Comparison of ENCODE assay signal across 8 cellular contexts in genomic region chr4:7043521-7044414, GRCh38. TPM values are rescaled to one million over a fixed set of nuclear protein-coding genes. Genes with fewer than 3 reads are reported as not detected.
A peak's percentile ranks its signal among the peaks of the same experiment; 100 is the strongest.
DNase-seq lines count a peak whose midpoint lies in the region; ATAC-seq and TF ChIP-seq lines count a peak whose summit lies in the region.

No MANE protein-coding gene starts in this region.

- peak overlapping the region; percentile 87 to 96 for H3K27ac Mint-ChIP-seq in activated naive CD4-positive, alpha-beta T cell treated with anti-CD3 and anti-CD28 coated beads, Interleukin-2, amount 50 U/mL, for 72 hours

- no peak for ATAC-seq in Right ventricle myocardium inferior
- peak; percentile 16 for ATAC-seq in HG03064 (IDR thresholded peaks at IDR 0.05; ENCODE audit: low read depth, unreplicated experiment)
- ATAC-seq in activated naive CD4-positive, alpha-beta T cell treated with anti-CD3 and anti-CD28 coated beads, Interleukin-2, amount 50 U/mL, for 72 hours, result peak; percentile 58 to 60
- ATAC-seq in left ventricle myocardium superior, result peak; percentile 10
- ATAC-seq in gastrocnemius medialis, result peak; percentile 18 to 19

- intact Hi-C loops in Right ventricle myocardium inferior (cut with DNase I), result loop anchor here (1.0 to 10.0 kb wide), 4 partner anchors 25 to 263 kb away; partner anchors contain the start of gene GRPEL1
- intact Hi-C loops in cardiac septum (cut with DNase I), result loop anchor here (1.0 to 10.0 kb wide), 3 partner anchors 25 to 329 kb away; partner anchors contain the start of genes BLOC1S4 and GRPEL1
- intact Hi-C loops in left ventricle myocardium superior (cut with micrococcal nuclease), result loop anchor here (10.0 kb wide), 1 partner anchor 59 kb away; no protein-coding TSS in a partner anchor
- intact Hi-C loops in gastrocnemius medialis (cut with DNase I; ENCODE audit: low total_unique reads), result loop anchor here (1.0 to 2.0 kb wide), 6 partner anchors 25 to 261 kb away; partner anchors contain the start of genes GRPEL1, KIAA0232 and TBC1D14

- H3K4me3 ChIP-seq in SK-N-MC (peak overlapping the region; percentile 80), gastrocnemius medialis (peak overlapping the region; percentile 80 to 100 (median 98))

- H3K27me3 ChIP-seq in gastrocnemius medialis, result no peaks in the 10 kb centered on the region

- peak overlapping the region; percentile 79 for H3K9ac ChIP-seq in SK-N-MC (ENCODE audit: insufficient read length)

- H3K36me3 Mint-ChIP-seq in activated naive CD4-positive, alpha-beta T cell treated with anti-CD3 and anti-CD28 coated beads, Interleukin-2, amount 50 U/mL, for 72 hours, result no peaks in the 10 kb centered on the region

- no peak for TF ChIP-seq CTCF in gastrocnemius medialis (IDR thresholded peaks at IDR 0.05 in 4 of 5, conservative IDR thresholded peaks at IDR 0.05 in 1 of 5)

- H3K9me3 Mint-ChIP-seq in activated naive CD4-positive, alpha-beta T cell treated with anti-CD3 and anti-CD28 coated beads, Interleukin-2, amount 50 U/mL, for 72 hours, result no peaks in the 10 kb centered on the region

- H3K9me3 ChIP-seq in SK-N-MC (ENCODE audit: low read depth, low read length) (no peaks in the 10 kb centered on the region), gastrocnemius medialis (no peaks in the 10 kb centered on the region)

- H3K27ac ChIP-seq in SK-N-MC, result no peak overlapping the region
- H3K27ac ChIP-seq in gastrocnemius medialis, result peak overlapping the region; percentile 94 to 98 (median 98)

- H3K36me3 ChIP-seq in SK-N-MC (ENCODE audit: insufficient read depth, low read length) (no peaks in the 10 kb centered on the region), gastrocnemius medialis (no peaks in the 10 kb centered on the region)

- H3K4me1 ChIP-seq in gastrocnemius medialis, result peaks cover 48 to 55% of the 10 kb centered on the region in 2 donors

- in situ Hi-C loops in gastrocnemius medialis (cut with MboI; ENCODE audit: low sequenced_read_pairs in 4 of 4), result no loop called here

- DNase-seq in Right ventricle myocardium inferior (ENCODE audit: missing footprints) (peak; percentile 82), cardiac septum (ENCODE audit: low spot score) (no peak), SK-N-MC (ENCODE audit: low read depth, low spot score) (no peak), left ventricle myocardium superior (peak; percentile 63), gastrocnemius medialis (peak; percentile 22 to 54), GDM1 (lab: John Stamatoyannopoulos, UW) (no peak)
- DNase-seq in activated naive CD4-positive, alpha-beta T cell treated with anti-CD3 and anti-CD28 coated beads, Interleukin-2, amount 50 U/mL, for 72 hours (ENCODE audit: low spot score in 2 of 2), result peak; percentile 55 to 72

- TF ChIP-seq POLR2A in gastrocnemius medialis (IDR thresholded peaks at IDR 0.05), result peak; percentile 46 to 57

RNA-seq across cellular contexts. Expression of gene TADA2B, which starts 0.6 kb away (rescaled TPM):
- total RNA-seq in Right ventricle myocardium inferior (33.3 TPM), cardiac septum (25.6 TPM), left ventricle myocardium superior (34.6 TPM), gastrocnemius medialis (10 to 100 TPM; 55.4 to 70.2 (median 56.4) TPM)
- total RNA-seq in activated naive CD4-positive, alpha-beta T cell treated with anti-CD3 and anti-CD28 coated beads, Interleukin-2, amount 50 U/mL, for 72 hours, result 10 to 100 TPM; 11.8 to 12.7 TPM

RNA-seq across cellular contexts. Expression of gene GRPEL1, which starts 24.1 kb away (rescaled TPM):
- 61.5 TPM for total RNA-seq in Right ventricle myocardium inferior
- 43.5 TPM for total RNA-seq in cardiac septum
- total RNA-seq in activated naive CD4-positive, alpha-beta T cell treated with anti-CD3 and anti-CD28 coated beads, Interleukin-2, amount 50 U/mL, for 72 hours, result 10 to 100 TPM; 60.7 to 81.9 TPM
- 62.7 TPM for total RNA-seq in left ventricle myocardium superior
- total RNA-seq in gastrocnemius medialis, result 10 to 100 TPM; 28.8 to 58.0 (median 35.8) TPM

Comparison
In these comparisons a context has a peak if more than half of its experiments do, and no peak if none do; other contexts are left out.
1. DNase-seq: peak in Right ventricle myocardium inferior (single experiment), activated naive CD4-positive, alpha-beta T cell treated with anti-CD3 and anti-CD28 coated beads, Interleukin-2, amount 50 U/mL, for 72 hours (2 of 2), left ventricle myocardium superior (single experiment) and gastrocnemius medialis (2 of 2); none in cardiac septum (single experiment), SK-N-MC (single experiment) and GDM1 (single experiment).